8 cellular contexts compared by ENCODE assay signal in the genomic region with DNA sequence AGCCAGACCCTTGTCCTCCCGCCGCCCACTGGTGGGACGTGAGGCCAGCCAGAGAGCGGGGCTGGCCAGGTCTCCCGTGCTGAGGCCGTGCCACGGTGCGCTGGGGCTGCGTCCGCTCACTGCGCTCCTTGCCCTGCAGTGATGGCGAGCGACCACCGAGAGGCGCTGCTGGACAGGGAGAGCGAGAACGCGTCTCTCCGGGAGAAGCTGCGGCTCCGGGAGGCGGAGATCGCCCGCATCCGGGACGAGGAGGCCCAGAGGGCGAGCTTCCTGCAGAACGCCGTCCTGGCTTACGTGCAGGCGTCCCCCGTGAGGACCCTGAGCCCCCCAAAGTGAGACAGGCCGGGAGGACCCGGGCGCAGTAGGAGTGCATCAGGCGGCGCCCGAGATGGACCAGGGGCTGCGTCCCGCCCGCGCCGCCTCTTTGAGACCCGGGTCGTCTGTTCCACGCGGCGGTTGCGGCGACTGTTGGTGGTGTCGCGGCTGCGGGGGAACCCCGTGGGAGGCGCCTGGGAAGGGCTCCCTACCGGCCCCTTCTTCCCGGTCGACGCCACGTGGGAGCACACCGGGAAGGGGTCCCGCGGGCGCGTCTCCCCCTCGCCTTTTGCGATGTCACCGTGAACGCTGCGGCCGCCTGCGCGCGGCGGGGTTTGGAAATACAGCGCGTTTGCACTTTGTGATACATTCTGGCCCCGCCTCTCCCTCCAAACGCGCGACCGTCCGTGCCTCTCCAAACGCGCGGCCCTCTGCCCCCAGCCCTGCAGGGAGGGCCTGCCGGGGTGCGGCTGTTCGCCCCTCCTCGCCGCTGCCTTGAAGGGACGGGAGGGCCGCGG. TPM values are rescaled to one million over a fixed set of nuclear protein-coding genes. Genes with fewer than 3 reads are reported as not detected.
DNase-seq lines count a peak whose midpoint lies in the region; ATAC-seq, FAIRE-seq and TF ChIP-seq lines count a peak whose summit lies in the region.

No MANE protein-coding gene starts in this region.

- peak; percentile 49 for ATAC-seq in GM21447 (IDR thresholded peaks at IDR 0.05; ENCODE audit: unreplicated experiment)
- no peak for ATAC-seq in GM21360 (IDR thresholded peaks at IDR 0.05; ENCODE audit: unreplicated experiment)

- peak; percentile 65 for TF ChIP-seq CTCF in AG10803 (conservative IDR thresholded peaks at IDR 0.05; ENCODE audit: low read length)
- TF ChIP-seq CTCF in WERI-Rb-1 (IDR thresholded peaks at IDR 0.05; ENCODE audit: low read depth, low read length), result peak; percentile 98
- TF ChIP-seq CTCF in mammary epithelial cell (conservative IDR thresholded peaks at IDR 0.05 in 1 of 2, IDR thresholded peaks at IDR 0.05 in 1 of 2; ENCODE audit: extremely low read depth in 1 of 2, insufficient read depth in 1 of 2, low read depth in 1 of 2, low read length in 2 of 2), result peak; percentile 78 to 80

- peak overlapping the region; percentile 95 for H3K4me2 ChIP-seq in mammary epithelial cell (ENCODE audit: insufficient read depth, low read depth, low read length)

- H3K79me2 ChIP-seq in mammary epithelial cell (ENCODE audit: insufficient read depth, low read length), result no peaks in the 10 kb centered on the region

- intact Hi-C loops in mammary epithelial cell (cut with micrococcal nuclease), result loop anchor here (1.0 kb wide), 2 partner anchors 124 to 202 kb away; no protein-coding TSS in a partner anchor

- CTCF ChIA-PET in mammary epithelial cell (lab: Charles Lee; ENCODE audit: low non-redundant PET), result interaction anchor here (0.6 to 1.0 kb wide), 8 partner anchors 10 to 328 kb away, joined by 3 to 5 read pairs (median 3); no protein-coding TSS in a partner anchor

- no peak overlapping the region for H3K9ac ChIP-seq in mammary epithelial cell (ENCODE audit: insufficient read depth, low read length)

- TSS peak; percentile 32 for BruUV-seq in mammary epithelial cell (replicated peaks; lab: Mats Ljungman, UMichigan)

- H3K4me3 ChIP-seq in AG10803 (ENCODE audit: low read length) (peak overlapping the region; percentile 55), WERI-Rb-1 (ENCODE audit: low read depth, low read length) (peak overlapping the region; percentile 76), mammary epithelial cell (replicated peaks in 1 of 3; ENCODE audit: insufficient read depth in 1 of 3, low read depth in 2 of 3, low read length in 3 of 3) (peak overlapping the region; percentile 35 to 58 (median 42)), small intestine (ENCODE audit: low read depth in 1 of 2, low read length in 2 of 2) (peak overlapping the region; percentile 39 to 60)

- peaks cover 0 to 6% (median 3%) of the 10 kb centered on the region in 3 donors for H3K36me3 Mint-ChIP-seq in immature natural killer cell

- H3K4me3 Mint-ChIP-seq in immature natural killer cell, result peak overlapping the region; percentile 76 to 82 (median 81)

- H3K27ac ChIP-seq in WERI-Rb-1 (peak overlapping the region; percentile 73), mammary epithelial cell (ENCODE audit: insufficient read depth, low read depth, low read length) (no peak overlapping the region), small intestine (ENCODE audit: low read depth in 1 of 2, low read length in 1 of 2) (peak overlapping the region; percentile 9 to 47)

- dilution Hi-C loops in mammary epithelial cell (cut with HindIII; ENCODE audit: low sequenced_read_pairs), result loop anchor here (10.0 kb wide), 3 partner anchors 56 to 304 kb away; a partner anchor contains a TSS

- H3K27me3 ChIP-seq in WERI-Rb-1 (ENCODE audit: insufficient read depth, low read depth, severe bottlenecking), result no peaks in the 10 kb centered on the region
- H3K27me3 ChIP-seq in mammary epithelial cell (ENCODE audit: insufficient read depth, low read length), result no peaks in the 10 kb centered on the region
- H3K27me3 ChIP-seq in small intestine (ENCODE audit: control insufficient read depth in 2 of 2, insufficient read depth in 2 of 2, low read length in 2 of 2), result no peaks in the 10 kb centered on the region

- no peak for FAIRE-seq in small intestine (lab: Jason Lieb, UNC)

- H3K9me3 ChIP-seq in WERI-Rb-1 (ENCODE audit: severe bottlenecking) (no peaks in the 10 kb centered on the region), mammary epithelial cell (replicated peaks; ENCODE audit: insufficient read depth, low read length) (no peaks in the 10 kb centered on the region), small intestine (ENCODE audit: control insufficient read depth, low read depth) (no peaks in the 10 kb centered on the region)

- H3K9me3 Mint-ChIP-seq in immature natural killer cell, result no peaks in the 10 kb centered on the region

- peaks cover 4% of the 10 kb centered on the region for H4K20me1 ChIP-seq in mammary epithelial cell (ENCODE audit: insufficient read depth, low read length)

- peaks cover 7 to 18% of the 10 kb centered on the region in 2 donors for H3K4me1 Mint-ChIP-seq in immature natural killer cell

- H2AFZ ChIP-seq in mammary epithelial cell (ENCODE audit: low read depth, low read length), result peak overlapping the region; percentile 77

- WGBS in mammary epithelial cell (ENCODE audit: low coverage, missing lambda C conversion rate), result 2% methylated on average over 10 of the region's 94 CpGs
- WGBS in small intestine, 3 donors, result 1% methylated on average over 78 to 94 of the region's 94 CpGs

- H3K36me3 ChIP-seq in WERI-Rb-1, result peaks cover 46% of the 10 kb centered on the region
- peaks cover 3% of the 10 kb centered on the region for H3K36me3 ChIP-seq in mammary epithelial cell (ENCODE audit: insufficient read depth, low read length)
- no peaks in the 10 kb centered on the region for H3K36me3 ChIP-seq in small intestine (ENCODE audit: control insufficient read depth in 2 of 2, insufficient read depth in 2 of 2, low read length in 2 of 2)

- no peak overlapping the region for H3K27ac Mint-ChIP-seq in immature natural killer cell

- peaks cover 2 to 3% (median 2%) of the 10 kb centered on the region in 3 donors for H3K27me3 Mint-ChIP-seq in immature natural killer cell (ENCODE audit: low read depth in 3 of 3)

- H3K4me1 ChIP-seq in mammary epithelial cell (ENCODE audit: insufficient read depth, low read length), result peaks cover 18% of the 10 kb centered on the region
- peaks cover 2 to 6% of the 10 kb centered on the region in 2 donors for H3K4me1 ChIP-seq in small intestine (ENCODE audit: control insufficient read depth in 2 of 2, insufficient read depth in 1 of 2, low read depth in 1 of 2, low read length in 1 of 2)

- DNase-seq in AG10803 (ENCODE audit: low read depth) (peak; percentile 77), NCI-H2081 (lab: John Stamatoyannopoulos, UW) (peak; percentile 79 to 84), WERI-Rb-1 (peak; percentile 94), mammary epithelial cell (peak; percentile 58), immature natural killer cell (peak; percentile 76 to 81 (median 78)), small intestine (peak; percentile 78)

- in situ Hi-C loops in mammary epithelial cell (cut with MboI; ENCODE audit: low sequenced_read_pairs in 2 of 2), result loop anchor here (5.0 to 25.0 kb wide), 3 partner anchors 127 to 532 kb away; no protein-coding TSS in a partner anchor

RNA-seq across cellular contexts. Expression of a gene that starts 0.8 kb away (rescaled TPM):
- total RNA-seq in mammary epithelial cell, result 1 to 10 TPM; 6.7 to 8.0 TPM
- 18.4 TPM for polyA plus RNA-seq in mammary epithelial cell
- polyA minus RNA-seq in mammary epithelial cell, result 12.0 TPM
- not detected for polyA plus RNA-seq in immature natural killer cell
- polyA plus RNA-seq in small intestine, result 10 to 100 TPM in 1 of 3 donors, 1 to 10 TPM in 1, under 1 TPM in 1; 0.81 to 11.2 (median 4.7) TPM

RNA-seq across cellular contexts. Expression of a gene that starts 6.8 kb away (rescaled TPM):
- 10 to 100 TPM; 27.7 to 68.9 TPM for total RNA-seq in mammary epithelial cell
- polyA plus RNA-seq in mammary epithelial cell, result 79.0 TPM
- 52.5 TPM for polyA minus RNA-seq in mammary epithelial cell
- polyA plus RNA-seq in immature natural killer cell, result 100 to 1,000 TPM; 144 to 242 (median 165) TPM
- polyA plus RNA-seq in small intestine, result 100 to 1,000 TPM; 103 to 147 (median 121) TPM

RNA-seq across cellular contexts. Expression of a gene that starts 7.6 kb away (rescaled TPM):
- total RNA-seq in mammary epithelial cell, result 10 to 100 TPM in 1 of 2 donors, 1 to 10 TPM in 1; 4.5 to 10.9 TPM
- polyA plus RNA-seq in mammary epithelial cell (6.8 TPM), immature natural killer cell (1 to 10 TPM; 4.7 to 9.9 (median 5.2) TPM), small intestine (10 to 100 TPM; 10.8 to 26.7 (median 18.6) TPM)
- 4.7 TPM for polyA minus RNA-seq in mammary epithelial cell

RNA-seq across cellular contexts. Expression of a gene that starts 8.0 kb away (rescaled TPM):
- total RNA-seq in mammary epithelial cell, result 10 to 100 TPM in 1 of 2 donors, 1 to 10 TPM in 1; 6.8 to 62.8 TPM
- polyA plus RNA-seq in mammary epithelial cell, result 102 TPM
- polyA minus RNA-seq in mammary epithelial cell, result 9.9 TPM
- polyA plus RNA-seq in immature natural killer cell, result 100 to 1,000 TPM in 2 of 3 donors, 10 to 100 TPM in 1; 70.0 to 104 (median 100) TPM
- polyA plus RNA-seq in small intestine, result 100 to 1,000 TPM; 118 to 241 (median 126) TPM

RNA-seq across cellular contexts. Expression of a gene that starts 20.9 kb away (rescaled TPM):
- 10 to 100 TPM; 37.7 to 38.2 TPM for total RNA-seq in mammary epithelial cell
- polyA plus RNA-seq in mammary epithelial cell (13.6 TPM), immature natural killer cell (1 to 10 TPM; 2.2 to 3.7 (median 3.2) TPM), small intestine (10 to 100 TPM; 35.4 to 43.8 (median 40.0) TPM)
- polyA minus RNA-seq in mammary epithelial cell, result 21.2 TPM
